Comparison of ENCODE assay signal across 8 cellular contexts in genomic region chr11:31397239-31397834, GRCh38. TPM values are rescaled to one million over a fixed set of nuclear protein-coding genes. Genes with fewer than 3 reads are reported as not detected.
DNase-seq lines count a peak whose midpoint lies in the region; ATAC-seq and TF ChIP-seq lines count a peak whose summit lies in the region.

No MANE protein-coding gene starts in this region.

- peaks cover 0 to 11% (median 5%) of the 10 kb centered on the region in 4 donors for H3K4me1 Mint-ChIP-seq in CD4-positive, CD25-positive, alpha-beta regulatory T cell
- H3K4me1 Mint-ChIP-seq in neural crest cell, result peaks cover 13% of the 10 kb centered on the region

- H3K4me3 Mint-ChIP-seq in CD4-positive, CD25-positive, alpha-beta regulatory T cell, result no peak overlapping the region
- no peak overlapping the region for H3K4me3 Mint-ChIP-seq in neural crest cell

- peaks cover 25% of the 10 kb centered on the region for H3K36me3 Mint-ChIP-seq in CD4-positive, CD25-positive, alpha-beta regulatory T cell
- peaks cover 46% of the 10 kb centered on the region for H3K36me3 Mint-ChIP-seq in neural crest cell (ENCODE audit: low read depth)

- no peak overlapping the region for H3K27ac ChIP-seq in CD4-positive, CD25-positive, alpha-beta regulatory T cell (ENCODE audit: insufficient read depth, low read length, poor library complexity, severe bottlenecking)

- no peaks in the 10 kb centered on the region for H3K27me3 ChIP-seq in CD4-positive, CD25-positive, alpha-beta regulatory T cell (ENCODE audit: control insufficient read depth, insufficient read depth, low read length)

- no peaks in the 10 kb centered on the region for H3K27me3 Mint-ChIP-seq in CD4-positive, CD25-positive, alpha-beta regulatory T cell
- no peaks in the 10 kb centered on the region for H3K27me3 Mint-ChIP-seq in neural crest cell (ENCODE audit: low read depth)

- H3K4me1 ChIP-seq in CD4-positive, CD25-positive, alpha-beta regulatory T cell (ENCODE audit: control insufficient read depth, insufficient read depth, low read length, poor library complexity, severe bottlenecking), result no peaks in the 10 kb centered on the region

- peak in 2 of 3 donors; percentile 30 to 33 for DNase-seq in CD4-positive, CD25-positive, alpha-beta regulatory T cell
- DNase-seq in NCI-H2227 treated with DMSO at 0.1 percent for 48 hours (lab: John Stamatoyannopoulos, UW) (peak; percentile 49), choroid plexus epithelial cell (ENCODE audit: low read depth) (peak; percentile 56), neural crest cell (ENCODE audit: low read depth, low spot score) (no peak), NCI-H510A treated with DMSO at 0.1 percent for 48 hours (lab: John Stamatoyannopoulos, UW) (no peak), middle frontal gyrus (ENCODE audit: extremely low spot score, low spot score) (no peak)

- H3K4me3 ChIP-seq in CD4-positive, CD25-positive, alpha-beta regulatory T cell (ENCODE audit: low read depth, low read length), result no peak overlapping the region
- H3K4me3 ChIP-seq in choroid plexus epithelial cell (ENCODE audit: low read depth, low read length), result no peak overlapping the region

- H3K9me3 Mint-ChIP-seq in CD4-positive, CD25-positive, alpha-beta regulatory T cell, result peaks cover 0 to 5% (median 0%) of the 10 kb centered on the region in 7 donors
- peaks cover 6% of the 10 kb centered on the region for H3K9me3 Mint-ChIP-seq in neural crest cell

- H3K36me3 ChIP-seq in CD4-positive, CD25-positive, alpha-beta regulatory T cell (ENCODE audit: control insufficient read depth, insufficient read depth, low read length), result no peaks in the 10 kb centered on the region

- ATAC-seq in CD4-positive, CD25-positive, alpha-beta regulatory T cell (ENCODE audit: low read depth in 2 of 2), result no peak
- ATAC-seq in GM21723 (IDR thresholded peaks at IDR 0.05; ENCODE audit: unreplicated experiment) (peak; percentile 69), GM21737 (IDR thresholded peaks at IDR 0.05; ENCODE audit: unreplicated experiment) (no peak)

- H3K9me3 ChIP-seq in CD4-positive, CD25-positive, alpha-beta regulatory T cell (ENCODE audit: control insufficient read depth in 2 of 2, low read length in 2 of 2), result no peaks in the 10 kb centered on the region

- TF ChIP-seq CTCF in choroid plexus epithelial cell (conservative IDR thresholded peaks at IDR 0.05; ENCODE audit: low read depth, low read length), result peak; percentile 64
- TF ChIP-seq CTCF in neural crest cell (conservative IDR thresholded peaks at IDR 0.05), result peak; percentile 76

- no peak overlapping the region for H3K27ac Mint-ChIP-seq in CD4-positive, CD25-positive, alpha-beta regulatory T cell
- H3K27ac Mint-ChIP-seq in neural crest cell (ENCODE audit: unreplicated experiment), result no peak overlapping the region

RNA-seq across cellular contexts. Expression of gene DNAJC24, which starts 27.7 kb away (rescaled TPM):
- total RNA-seq in CD4-positive, CD25-positive, alpha-beta regulatory T cell, result 13.5 TPM
- polyA plus RNA-seq in CD4-positive, CD25-positive, alpha-beta regulatory T cell, result 10 to 100 TPM in 2 of 4 donors, 1 to 10 TPM in 2; 8.2 to 13.0 (median 9.8) TPM
- 24.9 and 26.3 TPM in 2 replicates for total RNA-seq in neural crest cell

RNA-seq across cellular contexts. Expression of gene DCDC1, which starts 27.8 kb away (rescaled TPM):
- total RNA-seq in CD4-positive, CD25-positive, alpha-beta regulatory T cell, result not detected
- not detected for polyA plus RNA-seq in CD4-positive, CD25-positive, alpha-beta regulatory T cell
- total RNA-seq in neural crest cell, result 2.3 and 2.6 TPM in 2 replicates

Comparison
In these comparisons a context has a peak if more than half of its experiments do, and no peak if none do; other contexts are left out.
1. DNase-seq: peak in CD4-positive, CD25-positive, alpha-beta regulatory T cell (2 of 3), NCI-H2227 treated with DMSO at 0.1 percent for 48 hours (single experiment) and choroid plexus epithelial cell (single experiment); none in neural crest cell (single experiment), NCI-H510A treated with DMSO at 0.1 percent for 48 hours (single experiment) and middle frontal gyrus (single experiment).